12 cellular contexts compared by ENCODE assay signal in genomic region chr22:40535642-40536041, GRCh38.
DNase-seq lines count a peak whose midpoint lies in the region; ATAC-seq, FAIRE-seq and TF ChIP-seq lines count a peak whose summit lies in the region.
"Had no signal": no experiment of that assay in that cellular context is flagged by ENCODE, and none has a peak within 500 bp of the region (broad histone marks: within the 10 kb centered on the region; RNA-seq: fewer than 3 reads in every experiment).

No MANE protein-coding gene starts in this region.

- TF ChIP-seq POLR2A in GM12891 (IDR thresholded peaks at IDR 0.05; ENCODE audit: low read depth, low read length) (no peak), H54 (IDR thresholded peaks at IDR 0.05; ENCODE audit: low read depth, low read length) (no peak)

- no peak overlapping the region for H3K9ac ChIP-seq in smooth muscle cell (ENCODE audit: low read depth)

- H3K27me3 ChIP-seq in smooth muscle cell (ENCODE audit: low read depth): no peaks in the 10 kb centered on the region

- peak overlapping the region; percentile 53 for H3K4me2 ChIP-seq in smooth muscle cell

- no peak for ATAC-seq in HG03460 (IDR thresholded peaks at IDR 0.05; ENCODE audit: unreplicated experiment)
- no peak for ATAC-seq in HG03175 (IDR thresholded peaks at IDR 0.05; ENCODE audit: unreplicated experiment)
- ATAC-seq in GM21786 (IDR thresholded peaks at IDR 0.05; ENCODE audit: unreplicated experiment): no peak
- ATAC-seq: esophagus mucosa had no signal

- TF ChIP-seq CTCF in RWPE1 (conservative IDR thresholded peaks at IDR 0.05; ENCODE audit: low read depth) (no peak), coronary artery (IDR thresholded peaks at IDR 0.05) (no peak), smooth muscle cell (IDR thresholded peaks at IDR 0.05; ENCODE audit: borderline replicate concordance, insufficient read depth, poor library complexity, severe bottlenecking) (no peak)

- no peak overlapping the region for H2AFZ ChIP-seq in smooth muscle cell (ENCODE audit: low read depth)

- peaks cover 14% of the 10 kb centered on the region for H3F3A ChIP-seq in smooth muscle cell (ENCODE audit: low read depth)

- WGBS in smooth muscle cell (ENCODE audit: low lambda C conversion rate): 78% methylated on average over 2 of the region's 2 CpGs

- peak overlapping the region; percentile 66 for H3K27ac ChIP-seq in RWPE1
- peak overlapping the region; percentile 52 to 88 for H3K27ac ChIP-seq in coronary artery
- H3K27ac ChIP-seq in smooth muscle cell (ENCODE audit: low read depth): peak overlapping the region; percentile 97
- H3K27ac ChIP-seq: prostate gland, WERI-Rb-1 had no signal

- H4K20me1 ChIP-seq in smooth muscle cell (ENCODE audit: low read depth): peaks cover 6% of the 10 kb centered on the region

- H3K36me3 ChIP-seq in smooth muscle cell (ENCODE audit: low read depth): no peaks in the 10 kb centered on the region
- H3K36me3 ChIP-seq: prostate gland, WERI-Rb-1 had no signal

- H3K79me2 ChIP-seq in smooth muscle cell (ENCODE audit: low read depth): peaks cover 48% of the 10 kb centered on the region

- POLR2A ChIA-PET in RWPE1 (lab: Yijun Ruan, JAX; ENCODE audit: low non-redundant PET): no interaction called here

- H3K4me3 ChIP-seq in coronary artery (no peak overlapping the region), smooth muscle cell (no peak overlapping the region)
- H3K4me3 ChIP-seq: prostate gland had no signal

- no peaks in the 10 kb centered on the region for H3K9me3 ChIP-seq in smooth muscle cell (replicated peaks; ENCODE audit: low read depth)
- H3K9me3 ChIP-seq: prostate gland had no signal

- CTCF ChIA-PET in RWPE1 (lab: Yijun Ruan, JAX): no interaction called here

- DNase-seq in GM12891 (ENCODE audit: insufficient read length, low spot score) (no peak), RWPE1 (ENCODE audit: low spot score) (no peak), coronary artery (ENCODE audit: low spot score) (no peak), smooth muscle cell (lab: John Stamatoyannopoulos, UW; ENCODE audit: unreplicated experiment) (no peak), H54 (ENCODE audit: insufficient read length, low spot score) (no peak)
- DNase-seq: amniotic stem cell, WERI-Rb-1 had no signal

- peaks cover 30% of the 10 kb centered on the region for H3K4me1 ChIP-seq in smooth muscle cell (ENCODE audit: low read depth)

- FAIRE-seq in GM12891 (lab: Jason Lieb, UNC): peak; percentile 69
- FAIRE-seq in H54 (lab: Jason Lieb, UNC): no peak

TF ChIP-seq in GM12891, 5 proteins besides CTCF, POLR2A, EP300 and RAD21:
- TF ChIP-seq SPI1 (IDR thresholded peaks at IDR 0.05; ENCODE audit: low read depth, low read length): no peak
- no peak for TF ChIP-seq PAX5 (IDR thresholded peaks at IDR 0.05; ENCODE audit: insufficient read depth, low read length, severe bottlenecking)
- no peak for TF ChIP-seq TAF1 (IDR thresholded peaks at IDR 0.05; ENCODE audit: low read depth, low read length)
- TF ChIP-seq POU2F2 (IDR thresholded peaks at IDR 0.05; ENCODE audit: low read depth, low read length): no peak
- no peak for TF ChIP-seq POLR2AphosphoS5 (IDR thresholded peaks at IDR 0.05; ENCODE audit: low read depth, low read length)
